Comparison of ENCODE assay signal across 8 cellular contexts in the genomic region with DNA sequence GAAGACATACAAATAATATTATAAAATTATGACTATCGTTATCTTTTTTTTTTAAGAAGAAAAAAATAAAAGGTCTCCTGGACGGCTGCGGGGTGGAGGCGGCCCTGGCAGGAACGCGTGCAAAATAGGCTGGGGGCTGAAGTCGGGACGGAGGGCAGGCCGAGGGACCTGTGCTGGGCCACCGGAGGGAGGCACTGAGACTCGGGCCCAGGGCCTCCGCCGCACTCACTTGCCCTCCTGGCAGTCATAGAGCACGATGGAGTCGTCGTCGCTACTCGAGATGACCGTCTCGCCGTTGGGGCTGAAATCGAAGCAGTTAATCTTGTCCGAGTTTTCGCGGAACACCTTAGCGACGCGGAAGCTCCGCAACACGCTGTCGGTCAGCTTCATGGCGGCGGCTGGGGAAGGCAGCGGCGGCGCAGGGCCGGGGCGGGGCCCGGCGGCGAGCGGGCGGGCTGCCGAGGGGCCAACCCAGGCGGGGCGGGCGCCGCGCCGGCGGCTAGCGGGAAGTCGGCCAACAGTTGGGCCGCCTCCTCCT. TPM values are rescaled to one million over a fixed set of nuclear protein-coding genes. Genes with fewer than 3 reads are reported as not detected.
DNase-seq lines count a peak whose midpoint lies in the region; ATAC-seq and TF ChIP-seq lines count a peak whose summit lies in the region.

No MANE protein-coding gene starts in this region.

- ATAC-seq in HG02763 (IDR thresholded peaks at IDR 0.05; ENCODE audit: unreplicated experiment) (peak; percentile 70), heart left ventricle (peak; percentile 41 to 85 (median 73)), psoas muscle (peak; percentile 67 to 80 (median 74))

- DNase-seq in activated T-cell treated with anti-CD3 and anti-CD28 coated beads for 1 hour (ENCODE audit: low read depth) (peak; percentile 54), NCI-H2227 treated with DMSO at 0.1 percent for 48 hours (lab: John Stamatoyannopoulos, UW) (peak; percentile 50), heart left ventricle (peak in 1 of 5 donors; percentile 75), psoas muscle (peak; percentile 65 to 86), inferior parietal cortex (ENCODE audit: extremely low spot score) (no peak)
- DNase-seq in activated T-cell treated with anti-CD3 and anti-CD28 coated beads, Interleukin-2, amount 50 U/mL, for 1 hour, result no peak
- peak; percentile 53 for DNase-seq in activated gamma-delta T cell treated with anti-CD3 and anti-CD28 coated beads, Interleukin-2, amount 50 U/mL, for 16 hours (ENCODE audit: low read depth)

- no peak for TF ChIP-seq POLR2A in heart left ventricle (IDR thresholded peaks at IDR 0.05)

- H3K4me1 ChIP-seq in heart left ventricle (peaks cover 0 to 80% (median 59%) of the 10 kb centered on the region in 12 donors), psoas muscle (peaks cover 51% of the 10 kb centered on the region)

- 0 to 1% (median 1%) methylated on average over 22 to 54 of the region's 54 CpGs for WGBS in heart left ventricle, 4 donors
- WGBS in psoas muscle, 3 donors, result 0 to 1% (median 0%) methylated on average over 36 to 54 of the region's 54 CpGs

- H3K27ac ChIP-seq in heart left ventricle (peak overlapping the region; percentile 94 to 99 (median 98)), psoas muscle (peak overlapping the region; percentile 93)

- intact Hi-C loops in heart left ventricle (cut with DNase I), result loop anchor here in 8 of 10 donors (2.0 to 5.0 kb wide), 2 partner anchors 39 to 41 kb away; partner anchors contain the start of gene TWF2 (in 8 of the 8)
- intact Hi-C loops in psoas muscle (cut with DNase I), result loop anchor here (1.0 to 5.0 kb wide), 3 partner anchors 9 to 41 kb away; partner anchors contain the start of genes TWF2 (in 2 of the 2) and GLYCTK (in 1 of the 2)

- H3K27me3 ChIP-seq in heart left ventricle (no peaks in the 10 kb centered on the region), psoas muscle (ENCODE audit: insufficient read depth in 3 of 3, low read length in 2 of 3) (no peaks in the 10 kb centered on the region)

- TF ChIP-seq CTCF in heart left ventricle (IDR thresholded peaks at IDR 0.05), result peak in 11 of 12 donors; percentile 16 to 50 (median 38)
- TF ChIP-seq CTCF in psoas muscle (IDR thresholded peaks at IDR 0.05), result peak; percentile 46

- H3K9me3 ChIP-seq in heart left ventricle (no peaks in the 10 kb centered on the region), psoas muscle (no peaks in the 10 kb centered on the region)

- peak overlapping the region; percentile 73 to 99 (median 82) for H3K4me3 ChIP-seq in heart left ventricle
- peak overlapping the region; percentile 77 for H3K4me3 ChIP-seq in psoas muscle

- H3K36me3 ChIP-seq in heart left ventricle, result peaks cover 0 to 37% (median 15%) of the 10 kb centered on the region in 9 donors
- H3K36me3 ChIP-seq in psoas muscle (ENCODE audit: insufficient read depth in 1 of 2, low read depth in 1 of 2), result peaks cover 2 to 19% of the 10 kb centered on the region in 2 donors

RNA-seq across cellular contexts. Expression of gene WDR82, which starts 0.4 kb away (rescaled TPM):
- total RNA-seq in heart left ventricle (10 to 100 TPM; 44.9 to 73.6 (median 61.2) TPM), psoas muscle (10 to 100 TPM; 62.1 to 93.1 (median 85.5) TPM)
- polyA plus RNA-seq in heart left ventricle (10 to 100 TPM; 24.7 to 69.2 TPM), psoas muscle (10 to 100 TPM; 46.1 to 96.7 (median 53.4) TPM)

RNA-seq across cellular contexts. Expression of gene GLYCTK, which starts 9.6 kb away (rescaled TPM):
- total RNA-seq in heart left ventricle, result 1 to 10 TPM; 2.6 to 8.4 (median 4.1) TPM
- polyA plus RNA-seq in heart left ventricle, result 1 to 10 TPM; 4.7 to 6.4 TPM
- total RNA-seq in psoas muscle, result 1 to 10 TPM; 3.0 to 7.2 (median 5.7) TPM
- 10 to 100 TPM in 1 of 3 donors, 1 to 10 TPM in 2; 3.1 to 16.5 (median 4.2) TPM for polyA plus RNA-seq in psoas muscle

RNA-seq across cellular contexts. Expression of gene PPM1M, which starts 32.5 kb away (rescaled TPM):
- total RNA-seq in heart left ventricle (10 to 100 TPM in 2 of 9 donors, 1 to 10 TPM in 7; 5.7 to 30.2 (median 8.2) TPM), psoas muscle (1 to 10 TPM; 2.1 to 7.5 (median 3.9) TPM)
- polyA plus RNA-seq in heart left ventricle (1 to 10 TPM; 5.6 to 6.6 TPM), psoas muscle (1 to 10 TPM; 2.5 to 3.3 (median 2.6) TPM)

RNA-seq across cellular contexts. Expression of gene DNAH1, which starts 38.1 kb away (rescaled TPM):
- total RNA-seq in heart left ventricle (1 to 10 TPM in 8 of 9 donors, under 1 TPM in 1; 0.95 to 6.6 (median 2.8) TPM), psoas muscle (1 to 10 TPM; 2.4 to 4.1 (median 3.0) TPM)
- polyA plus RNA-seq in heart left ventricle (1 to 10 TPM; 1.2 to 3.8 TPM), psoas muscle (1 to 10 TPM in 2 of 3 donors, under 1 TPM in 1; 0.77 to 1.8 (median 1.2) TPM)

RNA-seq across cellular contexts. Expression of gene TWF2, which starts 39.1 kb away (rescaled TPM):
- total RNA-seq in heart left ventricle (100 to 1,000 TPM in 7 of 9 donors, 10 to 100 TPM in 2; 62.9 to 133 (median 117) TPM), psoas muscle (100 to 1,000 TPM in 3 of 4 donors, 10 to 100 TPM in 1; 74.9 to 224 (median 138) TPM)
- polyA plus RNA-seq in heart left ventricle (100 to 1,000 TPM in 1 of 2 donors, 10 to 100 TPM in 1; 45.8 to 109 TPM), psoas muscle (100 to 1,000 TPM in 1 of 3 donors, 10 to 100 TPM in 2; 19.6 to 160 (median 74.6) TPM)

Comparison
In these comparisons a context has a peak if more than half of its experiments do, and no peak if none do; other contexts are left out.
1. DNase-seq: peak in activated T-cell treated with anti-CD3 and anti-CD28 coated beads for 1 hour (single experiment), NCI-H2227 treated with DMSO at 0.1 percent for 48 hours (single experiment), activated gamma-delta T cell treated with anti-CD3 and anti-CD28 coated beads, Interleukin-2, amount 50 U/mL, for 16 hours (single experiment) and psoas muscle (2 of 2); none in activated T-cell treated with anti-CD3 and anti-CD28 coated beads, Interleukin-2, amount 50 U/mL, for 1 hour (single experiment) and inferior parietal cortex (single experiment).
2. Peak in every context shown above with its lines, with median percentiles within 50 percentile points of each other: ATAC-seq.